In genomic region chr18:63994783-63995399, GRCh38 we compare ENCODE assay signal across 8 cellular contexts. TPM values are rescaled to one million over a fixed set of nuclear protein-coding genes. Genes with fewer than 3 reads are reported as not detected.
DNase-seq lines count a peak whose midpoint lies in the region; ATAC-seq and TF ChIP-seq lines count a peak whose summit lies in the region.

No MANE protein-coding gene starts in this region.

- H3K9me3 ChIP-seq in HCT116 (ENCODE audit: control insufficient read depth in 1 of 2, insufficient read depth in 1 of 2, low read depth in 1 of 2, low read length in 2 of 2), result peaks cover 0 to 7% of the 10 kb centered on the region in 2 experiments; a peak in 1 of 4 replicates
- peaks cover 0 to 14% (median 0%) of the 10 kb centered on the region in 12 donors for H3K9me3 ChIP-seq in heart left ventricle
- H3K9me3 ChIP-seq in psoas muscle, result no peaks in the 10 kb centered on the region

- H3K36me3 ChIP-seq in HCT116 (ENCODE audit: control insufficient read depth in 1 of 2, insufficient read depth in 2 of 2, low read length in 2 of 2) (no peaks in the 10 kb centered on the region), heart left ventricle (no peaks in the 10 kb centered on the region), psoas muscle (ENCODE audit: insufficient read depth in 1 of 2, low read depth in 1 of 2) (no peaks in the 10 kb centered on the region)

- no peak overlapping the region for H3K4me3 Mint-ChIP-seq in activated naive CD8-positive, alpha-beta T cell treated with anti-CD3 and anti-CD28 coated beads, Interleukin-2, amount 50 U/mL, for 24 hours

- H3K4me1 Mint-ChIP-seq in activated naive CD8-positive, alpha-beta T cell treated with anti-CD3 and anti-CD28 coated beads, Interleukin-2, amount 50 U/mL, for 24 hours, result no peaks in the 10 kb centered on the region

- no peak overlapping the region for H3K9ac ChIP-seq in HCT116 (ENCODE audit: low read length)

- no peaks in the 10 kb centered on the region for H3K27me3 ChIP-seq in HCT116 (ENCODE audit: insufficient read depth, low read length)
- no peaks in the 10 kb centered on the region for H3K27me3 ChIP-seq in heart left ventricle
- H3K27me3 ChIP-seq in psoas muscle (ENCODE audit: insufficient read depth in 3 of 3, low read length in 2 of 3), result no peaks in the 10 kb centered on the region

- H3K4me1 ChIP-seq in HCT116 (ENCODE audit: control insufficient read depth in 1 of 2, insufficient read depth in 2 of 2, low read length in 2 of 2) (no peaks in the 10 kb centered on the region), heart left ventricle (no peaks in the 10 kb centered on the region), psoas muscle (no peaks in the 10 kb centered on the region)

- TF ChIP-seq POLR2A in HCT116 (IDR thresholded peaks at IDR 0.05; ENCODE audit: borderline replicate concordance, extremely low read depth, insufficient read depth, insufficient read length) (no peak), heart left ventricle (IDR thresholded peaks at IDR 0.05) (no peak)

- no peak overlapping the region for H2AFZ ChIP-seq in HCT116 (ENCODE audit: low read depth, low read length, poor library complexity, severe bottlenecking)

- RAD21 ChIA-PET in HCT116 (lab: Charles Lee; ENCODE audit: low non-redundant PET in 1 of 2, low total read pairs in 2 of 2, uncharacterized antibody in 2 of 2, unreplicated experiment in 2 of 2), result no interaction called here

- H3K27me3 Mint-ChIP-seq in activated naive CD8-positive, alpha-beta T cell treated with anti-CD3 and anti-CD28 coated beads, Interleukin-2, amount 50 U/mL, for 24 hours, result peaks cover 2% of the 10 kb centered on the region

- DNase-seq in ELR (ENCODE audit: low read depth) (peak; percentile 73), HCT116 (ENCODE audit: low read depth, low spot score) (peak; percentile 22), NCI-H82 (lab: John Stamatoyannopoulos, UW) (peak; percentile 55), heart left ventricle (peak in 1 of 5 donors; percentile 44), psoas muscle (no peak), NCI-H526 treated with DMSO at 0.1 percent for 48 hours (lab: John Stamatoyannopoulos, UW) (no peak)
- DNase-seq in activated naive CD8-positive, alpha-beta T cell treated with anti-CD3 and anti-CD28 coated beads, Interleukin-2, amount 50 U/mL, for 24 hours, result peak; percentile 46

- H3K36me3 Mint-ChIP-seq in activated naive CD8-positive, alpha-beta T cell treated with anti-CD3 and anti-CD28 coated beads, Interleukin-2, amount 50 U/mL, for 24 hours (ENCODE audit: low read depth), result peaks cover 11% of the 10 kb centered on the region

- no peaks in the 10 kb centered on the region for H3K79me2 ChIP-seq in HCT116 (ENCODE audit: insufficient read depth, low read length)

- no peak overlapping the region for H3K27ac ChIP-seq in HCT116 (ENCODE audit: low read depth, low read length)
- H3K27ac ChIP-seq in heart left ventricle, result no peak overlapping the region
- H3K27ac ChIP-seq in psoas muscle, result no peak overlapping the region

- POLR2A ChIA-PET in HCT116 (lab: Charles Lee), result no interaction called here

- H3K4me3 ChIP-seq in HCT116 (replicated peaks in 1 of 2; ENCODE audit: low read depth in 1 of 2, low read length in 2 of 2) (no peak overlapping the region), heart left ventricle (no peak overlapping the region), psoas muscle (no peak overlapping the region)

- CTCF ChIA-PET in HCT116 (lab: Charles Lee), result interaction anchor here (0.6 to 1.5 kb wide), 10 partner anchors 8 to 400 kb away, joined by 3 to 8 read pairs (median 3); no protein-coding TSS in a partner anchor

- no TSS peak for BruUV-seq in HCT116 (replicated peaks; lab: Mats Ljungman, UMichigan)

- WGBS in heart left ventricle, 4 donors, result 17 to 22% (median 20%) methylated on average over 6 of the region's 6 CpGs
- WGBS in psoas muscle, 3 donors, result 19 to 21% (median 19%) methylated on average over 6 of the region's 6 CpGs

- H3K9me2 ChIP-seq in HCT116 (ENCODE audit: insufficient read depth), result no peaks in the 10 kb centered on the region

- peaks cover 9% of the 10 kb centered on the region for H3K9me3 Mint-ChIP-seq in activated naive CD8-positive, alpha-beta T cell treated with anti-CD3 and anti-CD28 coated beads, Interleukin-2, amount 50 U/mL, for 24 hours

- no peaks in the 10 kb centered on the region for H4K20me1 ChIP-seq in HCT116 (ENCODE audit: insufficient read depth)

- peak; percentile 82 for ATAC-seq in HCT116
- ATAC-seq in activated naive CD8-positive, alpha-beta T cell treated with anti-CD3 and anti-CD28 coated beads, Interleukin-2, amount 50 U/mL, for 24 hours, result peak; percentile 46
- ATAC-seq in heart left ventricle, result peak in 2 of 4 donors; percentile 50 to 52
- ATAC-seq in psoas muscle, result peak in 2 of 4 donors; percentile 44 to 48
- ATAC-seq in GM19452 (IDR thresholded peaks at IDR 0.05; ENCODE audit: unreplicated experiment), result no peak

- peak; percentile 60 for TF ChIP-seq RAD21 in HCT116 (IDR thresholded peaks at IDR 0.05; ENCODE audit: low read depth)

- H3K4me2 ChIP-seq in HCT116 (ENCODE audit: low read length), result no peak overlapping the region

- TF ChIP-seq CTCF in HCT116 (IDR thresholded peaks at IDR 0.05 in 2 of 3, conservative IDR thresholded peaks at IDR 0.05 in 1 of 3; ENCODE audit: borderline replicate concordance in 1 of 3, insufficient read depth in 1 of 3, low read depth in 2 of 3, low read length in 2 of 3) (peak; percentile 33 to 86 (median 86); a peak in 5 of 6 replicates), heart left ventricle (IDR thresholded peaks at IDR 0.05) (peak; percentile 77 to 91 (median 82)), psoas muscle (IDR thresholded peaks at IDR 0.05) (peak; percentile 69)

- no peak overlapping the region for H3K27ac Mint-ChIP-seq in activated naive CD8-positive, alpha-beta T cell treated with anti-CD3 and anti-CD28 coated beads, Interleukin-2, amount 50 U/mL, for 24 hours

- intact Hi-C loops in HCT116 (cut with micrococcal nuclease) (no loop called here), heart left ventricle (cut with DNase I) (loop anchor here in 4 of 10 donors (5.0 to 10.0 kb wide), 3 partner anchors 33 to 480 kb away; no protein-coding TSS in a partner anchor), psoas muscle (cut with DNase I) (loop anchor here (5.0 to 10.0 kb wide), 3 partner anchors 33 to 473 kb away; no protein-coding TSS in a partner anchor)

TF ChIP-seq in HCT116, 20 proteins besides CTCF, POLR2A, EP300 and RAD21 (continues in another document):
- TF ChIP-seq TCF7L2 (IDR thresholded peaks at IDR 0.05; ENCODE audit: borderline replicate concordance, extremely low read depth, insufficient read depth, insufficient read length) (no peak), CBX3 (IDR thresholded peaks at IDR 0.05; ENCODE audit: low read depth) (no peak), ZNF274 (IDR thresholded peaks at IDR 0.05; ENCODE audit: low read depth, low read length) (no peak), ELF1 (IDR thresholded peaks at IDR 0.05; ENCODE audit: borderline replicate concordance, low read depth) (no peak), REST (IDR thresholded peaks at IDR 0.05; ENCODE audit: low read depth) (no peak), JUND (IDR thresholded peaks at IDR 0.05) (no peak), ZFX (IDR thresholded peaks at IDR 0.05) (no peak), YY1 (IDR thresholded peaks at IDR 0.05; ENCODE audit: extremely low read depth, insufficient replicate concordance, low read depth, low read length) (no peak), ATF3 (IDR thresholded peaks at IDR 0.05) (no peak), EZH2 (IDR thresholded peaks at IDR 0.05) (no peak), CEBPB (IDR thresholded peaks at IDR 0.05; ENCODE audit: low read depth) (no peak), SRF (IDR thresholded peaks at IDR 0.05; ENCODE audit: low read depth) (no peak), SIN3A (IDR thresholded peaks at IDR 0.05; ENCODE audit: low read depth) (no peak), POLR2AphosphoS5 (IDR thresholded peaks at IDR 0.05; ENCODE audit: low read depth, low read length) (no peak), FOSL1 (IDR thresholded peaks at IDR 0.05; ENCODE audit: low read depth) (no peak)

RNA-seq across cellular contexts. Expression of gene SERPINB8, which starts 25.0 kb away (rescaled TPM):
- total RNA-seq in HCT116 (2021; ENCODE audit: unreplicated experiment), result 5.9 TPM
- polyA plus RNA-seq in HCT116 (2012), result 10.8 and 11.5 TPM in 2 replicates
- 10 to 100 TPM in 1 of 9 donors, 1 to 10 TPM in 8; 1.3 to 10.3 (median 3.5) TPM for total RNA-seq in heart left ventricle
- 10 to 100 TPM in 1 of 2 donors, under 1 TPM in 1; 0.72 to 12.6 TPM for polyA plus RNA-seq in heart left ventricle
- total RNA-seq in psoas muscle, result 1 to 10 TPM in 3 of 4 donors, under 1 TPM in 1; 0.84 to 6.2 (median 4.4) TPM
- 10 to 100 TPM in 1 of 3 donors, 1 to 10 TPM in 2; 1.8 to 31.3 (median 2.5) TPM for polyA plus RNA-seq in psoas muscle

RNA-seq across cellular contexts. Expression of gene HMSD, which starts 45.8 kb away (rescaled TPM):
- total RNA-seq in HCT116 (2021; ENCODE audit: unreplicated experiment) (5.3 TPM), heart left ventricle (1 to 10 TPM in 1 of 9 donors, under 1 TPM in 2, not detected in 6; 0.33 to 1.3 (median 0.43) TPM), psoas muscle (not detected)
- polyA plus RNA-seq in HCT116 (2012), result 0.71 and 1.1 TPM in 2 replicates
- polyA plus RNA-seq in heart left ventricle (not detected), psoas muscle (under 1 TPM in 1 of 3 donors, not detected in 2; 0.03 TPM)

Comparison
In these comparisons a context has a peak if more than half of its experiments do, and no peak if none do; other contexts are left out.
1. DNase-seq: peak in ELR (single experiment), HCT116 (single experiment), NCI-H82 (single experiment) and activated naive CD8-positive, alpha-beta T cell treated with anti-CD3 and anti-CD28 coated beads, Interleukin-2, amount 50 U/mL, for 24 hours (single experiment); none in psoas muscle (0 of 2) and NCI-H526 treated with DMSO at 0.1 percent for 48 hours (single experiment).
2. Peak in every context shown above with its lines, with median percentiles within 50 percentile points of each other: CTCF ChIP-seq.